Comparison of ENCODE assay signal across 8 cellular contexts in the genomic region with DNA sequence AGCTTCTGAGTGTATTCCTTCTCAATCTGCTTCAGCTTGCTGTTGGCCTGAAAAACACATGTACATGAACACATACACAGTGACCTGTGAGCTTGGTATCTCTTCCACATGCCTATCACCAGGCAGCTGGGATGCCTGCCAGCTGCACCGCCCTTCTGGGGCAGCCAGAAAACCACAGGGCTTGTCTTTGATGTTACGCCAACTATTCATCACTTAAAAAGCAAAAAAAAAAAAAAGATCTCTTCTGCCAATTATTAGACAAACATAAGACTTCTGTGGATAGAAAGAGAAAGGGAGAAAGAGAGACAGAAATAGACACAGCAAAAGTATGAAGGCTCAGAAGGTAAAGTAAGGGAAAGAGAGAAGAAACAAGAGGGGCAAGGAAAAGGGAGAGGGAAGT.
DNase-seq lines count a peak whose midpoint lies in the region; ATAC-seq lines count a peak whose summit lies in the region.

No MANE protein-coding gene starts in this region.

- H3K27me3 Mint-ChIP-seq in activated T-cell treated with anti-CD3 and anti-CD28 coated beads, Interleukin-2, amount 50 U/mL, for 72 hours (ENCODE audit: low read depth) = peaks cover 6% of the 10 kb centered on the region

- DNase-seq in NCI-H1417 (lab: John Stamatoyannopoulos, UW) (peak in 2 of 3 experiments; percentile 25 to 51), NCI-H1417 treated with DMSO at 0.1 percent for 48 hours (lab: John Stamatoyannopoulos, UW) (no peak), NCI-H774 (lab: John Stamatoyannopoulos, UW) (peak; percentile 27), glomerular visceral epithelial cell (ENCODE audit: extremely low spot score) (peak; percentile 97)
- peak; percentile 22 to 44 for DNase-seq in activated T-cell treated with anti-CD3 and anti-CD28 coated beads, Interleukin-2, amount 50 U/mL, for 72 hours
- peak; percentile 12 to 21 for DNase-seq in stimulated activated CD4-positive, alpha-beta T cell treated with anti-CD3 and anti-CD28 coated beads, Interleukin-15, amount 100 ng/mL, for 48 hours (ENCODE audit: low read depth in 2 of 2)

- ATAC-seq in activated T-cell treated with anti-CD3 and anti-CD28 coated beads, Interleukin-2, amount 50 U/mL, for 72 hours (replicated peaks in 1 of 2) = peak; percentile 56 to 79
- ATAC-seq in HG02970 (IDR thresholded peaks at IDR 0.05; ENCODE audit: low FRiP score, unreplicated experiment) = no peak
- no peak for ATAC-seq in HG03520 (IDR thresholded peaks at IDR 0.05; ENCODE audit: unreplicated experiment)

- H3K9me3 Mint-ChIP-seq in activated T-cell treated with anti-CD3 and anti-CD28 coated beads, Interleukin-2, amount 50 U/mL, for 72 hours = peaks cover 0 to 3% of the 10 kb centered on the region in 2 donors

- H3K4me1 Mint-ChIP-seq in activated T-cell treated with anti-CD3 and anti-CD28 coated beads, Interleukin-2, amount 50 U/mL, for 72 hours (ENCODE audit: low read depth) = peaks cover 20% of the 10 kb centered on the region

- no peaks in the 10 kb centered on the region for H3K36me3 Mint-ChIP-seq in activated T-cell treated with anti-CD3 and anti-CD28 coated beads, Interleukin-2, amount 50 U/mL, for 72 hours (ENCODE audit: insufficient read depth in 2 of 2)

- H3K4me3 Mint-ChIP-seq in activated T-cell treated with anti-CD3 and anti-CD28 coated beads, Interleukin-2, amount 50 U/mL, for 72 hours = peak overlapping the region; percentile 20 to 67

- peak overlapping the region; percentile 17 for H3K27ac Mint-ChIP-seq in activated T-cell treated with anti-CD3 and anti-CD28 coated beads, Interleukin-2, amount 50 U/mL, for 72 hours

Comparison
In these comparisons a context has a peak if more than half of its experiments do, and no peak if none do; other contexts are left out.
1. ATAC-seq: peak in activated T-cell treated with anti-CD3 and anti-CD28 coated beads, Interleukin-2, amount 50 U/mL, for 72 hours (2 of 2); none in HG02970 (single experiment) and HG03520 (single experiment).